ENCODE assay signal across 15 cellular contexts in genomic region chr16:15592324-15592723, GRCh38. TPM values are rescaled to one million over a fixed set of nuclear protein-coding genes. Genes with fewer than 3 reads are reported as not detected.
DNase-seq lines count a peak whose midpoint lies in the region; ATAC-seq, FAIRE-seq and TF ChIP-seq lines count a peak whose summit lies in the region.
"Had no signal": no experiment of that assay in that cellular context is flagged by ENCODE, and none has a peak within 500 bp of the region (broad histone marks: within the 10 kb centered on the region; RNA-seq: fewer than 3 reads in every experiment).

No MANE protein-coding gene starts in this region.

- DNase-seq in A549 (ENCODE audit: low read depth in 1 of 2, low spot score in 1 of 2) (no peak), G401 (ENCODE audit: low spot score) (peak; percentile 39), kidney tubule cell (ENCODE audit: low spot score) (peak; percentile 29), 8988T (no peak), EL (no peak), RCC 7860 (ENCODE audit: low spot score) (no peak)
- peak; percentile 35 for DNase-seq in activated CD4-positive, alpha-beta memory T cell treated with anti-CD3 and anti-CD28 coated beads for 36 hours
- DNase-seq: NCI-H2227 treated with DMSO at 0.1 percent for 48 hours; stimulated activated CD4-positive, alpha-beta T cell treated with anti-CD3 and anti-CD28 coated beads, Interleukin-1b, Interleukin-23, amount 100 ng/mL, for 48 hours; testis had no signal

- ATAC-seq in A549 (no peak), HG02840 (IDR thresholded peaks at IDR 0.05; ENCODE audit: low FRiP score, unreplicated experiment) (no peak)

- H3K27ac Mint-ChIP-seq in activated CD4-positive, alpha-beta memory T cell treated with anti-CD3 and anti-CD28 coated beads for 36 hours, result no peak overlapping the region

- H3K9me3 Mint-ChIP-seq in activated CD4-positive, alpha-beta memory T cell treated with anti-CD3 and anti-CD28 coated beads for 36 hours, result no peaks in the 10 kb centered on the region
- H3K9me3 Mint-ChIP-seq: neural crest cell had no signal

- no peak for TF ChIP-seq RAD21 in A549 (conservative IDR thresholded peaks at IDR 0.05 in 1 of 2, IDR thresholded peaks at IDR 0.05 in 1 of 2)

- CTCF ChIA-PET in A549 (lab: Yijun Ruan, JAX), result interaction anchor here (2.6 kb wide), 1 partner anchor 41 kb away, joined by 8 read pairs; no protein-coding TSS in a partner anchor
- CTCF ChIA-PET in activated CD4-positive, alpha-beta memory T cell treated with anti-CD3 and anti-CD28 coated beads for 36 hours (lab: Charles Lee), result interaction anchor here (1.1 kb wide), 1 partner anchor 51 kb away, joined by 3 read pairs; no protein-coding TSS in a partner anchor

- in situ Hi-C loops in G401 (cut with HindIII; ENCODE audit: low sequenced_read_pairs), result no loop called here

- FAIRE-seq in A549 (lab: Jason Lieb, UNC) (no peak), RCC 7860 (lab: Jason Lieb, UNC) (no peak)
- FAIRE-seq: D721Med, GM12892 had no signal

- H3K9me3 ChIP-seq in A549, result no peaks in the 10 kb centered on the region; the same call in 2 of the 3 replicates
- H3K9me3 ChIP-seq: testis had no signal

- no peaks in the 10 kb centered on the region for H3K27me3 Mint-ChIP-seq in activated CD4-positive, alpha-beta memory T cell treated with anti-CD3 and anti-CD28 coated beads for 36 hours

- peak overlapping the region; percentile 19; the same call in 2 of the 3 replicates for H3K4me2 ChIP-seq in A549
- H3K4me2 ChIP-seq: KMS-11 had no signal

- peak overlapping the region; percentile 92 to 93 for H3K27ac ChIP-seq in A549
- H3K27ac ChIP-seq: KMS-11, testis had no signal

- intact Hi-C loops in activated CD4-positive, alpha-beta memory T cell treated with anti-CD3 and anti-CD28 coated beads for 36 hours (cut with micrococcal nuclease), result loop anchor here (5.0 kb wide), 1 partner anchor 370 kb away; no protein-coding TSS in a partner anchor

- TF ChIP-seq CTCF in A549 (IDR thresholded peaks at IDR 0.05), result no peak

- no peak overlapping the region for H3K4me3 Mint-ChIP-seq in activated CD4-positive, alpha-beta memory T cell treated with anti-CD3 and anti-CD28 coated beads for 36 hours
- H3K4me3 Mint-ChIP-seq: neural crest cell had no signal

- no peak for TF ChIP-seq POLR2A in A549 (IDR thresholded peaks at IDR 0.05; ENCODE audit: low read length)

- H3K4me1 ChIP-seq in A549, result peaks cover 39% of the 10 kb centered on the region

- WGBS in A549 (ENCODE audit: missing lambda C conversion rate), result 90% methylated on average over 9 of the region's 9 CpGs

- TF ChIP-seq EP300 in A549 (IDR thresholded peaks at IDR 0.05), result no peak

- H3K4me3 ChIP-seq in A549, result no peak overlapping the region
- H3K4me3 ChIP-seq: testis had no signal

- POLR2A ChIA-PET in A549 (lab: Yijun Ruan, JAX), result interaction anchor here (0.7 kb wide), 1 partner anchor 15 kb away, joined by 3 read pairs; no protein-coding TSS in a partner anchor
- POLR2A ChIA-PET in activated CD4-positive, alpha-beta memory T cell treated with anti-CD3 and anti-CD28 coated beads for 36 hours (lab: Charles Lee), result no interaction called here

- peaks cover 39% of the 10 kb centered on the region for H3K4me1 Mint-ChIP-seq in activated CD4-positive, alpha-beta memory T cell treated with anti-CD3 and anti-CD28 coated beads for 36 hours (ENCODE audit: low read depth)

- H3K36me3 Mint-ChIP-seq in activated CD4-positive, alpha-beta memory T cell treated with anti-CD3 and anti-CD28 coated beads for 36 hours, result peaks cover 47% of the 10 kb centered on the region

TF ChIP-seq in A549, 52 proteins besides CTCF, POLR2A, EP300 and RAD21:
- TF ChIP-seq NFE2L2 (conservative IDR thresholded peaks at IDR 0.05; ENCODE audit: low read length), result no peak
- no peak for TF ChIP-seq JUN (IDR thresholded peaks at IDR 0.05)
- TF ChIP-seq, protein P1, sequence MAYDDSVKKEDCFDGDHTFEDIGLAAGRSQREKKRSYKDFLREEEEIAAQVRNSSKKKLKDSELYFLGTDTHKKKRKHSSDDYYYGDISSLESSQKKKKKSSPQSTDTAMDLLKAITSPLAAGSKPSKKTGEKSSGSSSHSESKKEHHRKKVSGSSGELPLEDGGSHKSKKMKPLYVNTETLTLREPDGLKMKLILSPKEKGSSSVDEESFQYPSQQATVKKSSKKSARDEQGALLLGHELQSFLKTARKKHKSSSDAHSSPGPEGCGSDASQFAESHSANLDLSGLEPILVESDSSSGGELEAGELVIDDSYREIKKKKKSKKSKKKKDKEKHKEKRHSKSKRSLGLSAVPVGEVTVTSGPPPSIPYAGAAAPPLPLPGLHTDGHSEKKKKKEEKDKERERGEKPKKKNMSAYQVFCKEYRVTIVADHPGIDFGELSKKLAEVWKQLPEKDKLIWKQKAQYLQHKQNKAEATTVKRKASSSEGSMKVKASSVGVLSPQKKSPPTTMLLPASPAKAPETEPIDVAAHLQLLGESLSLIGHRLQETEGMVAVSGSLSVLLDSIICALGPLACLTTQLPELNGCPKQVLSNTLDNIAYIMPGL (CRISPR knock-in tag; IDR thresholded peaks at IDR 0.05; ENCODE audit: borderline replicate concordance), result no peak
- TF ChIP-seq CBX2 (IDR thresholded peaks at IDR 0.05; ENCODE audit: borderline replicate concordance, low read depth), result no peak
- TF ChIP-seq EHMT2 (IDR thresholded peaks at IDR 0.05; ENCODE audit: low read depth), result no peak
- TF ChIP-seq FOSL2 (IDR thresholded peaks at IDR 0.05), result no peak
- no peak for TF ChIP-seq FOSL2 (CRISPR knock-in tag; IDR thresholded peaks at IDR 0.05)
- no peak for TF ChIP-seq CEBPB (IDR thresholded peaks at IDR 0.05)
- no peak for TF ChIP-seq MYC (IDR thresholded peaks at IDR 0.05; ENCODE audit: borderline replicate concordance, low read length)
- TF ChIP-seq RFX5 (IDR thresholded peaks at IDR 0.05), result no peak
- TF ChIP-seq NPAS2 (CRISPR knock-in tag; IDR thresholded peaks at IDR 0.05; ENCODE audit: borderline replicate concordance), result no peak
- TF ChIP-seq EHF (CRISPR knock-in tag; IDR thresholded peaks at IDR 0.05), result no peak
- no peak for TF ChIP-seq HDAC2 (IDR thresholded peaks at IDR 0.05)
- TF ChIP-seq RNF2 (IDR thresholded peaks at IDR 0.05; ENCODE audit: borderline replicate concordance, low read depth), result no peak
- no peak for TF ChIP-seq HOXB5 (CRISPR knock-in tag; IDR thresholded peaks at IDR 0.05)
- no peak for TF ChIP-seq MAZ (IDR thresholded peaks at IDR 0.05; ENCODE audit: borderline replicate concordance, low read depth, low read length)
- no peak for TF ChIP-seq ESRRA (IDR thresholded peaks at IDR 0.05; ENCODE audit: borderline replicate concordance, low read length)
- no peak for TF ChIP-seq HOXA7 (CRISPR knock-in tag; IDR thresholded peaks at IDR 0.05)
- no peak for TF ChIP-seq BHLHE40 (IDR thresholded peaks at IDR 0.05; ENCODE audit: low read depth, low read length)
- TF ChIP-seq TFCP2L1 (CRISPR knock-in tag; IDR thresholded peaks at IDR 0.05), result no peak

RNA-seq across cellular contexts. Expression of gene MARF1, which starts 50.6 kb away (rescaled TPM):
- polyA plus RNA-seq in A549 (2011; rRNA removed), result 28.2 and 40.0 TPM in 2 replicates
- 7.2 and 8.4 TPM in 2 replicates for polyA plus RNA-seq in A549 (2012; cell fraction: cytosol; rRNA removed)
- 12.3 and 12.8 TPM in 2 replicates for polyA plus RNA-seq in A549 (2012; cell fraction: nucleus; rRNA removed)
- polyA plus RNA-seq in A549 (2017; fragmentation: RNase III; extraction: RNeasy Plus Mini Kit Qiagen cat#74134 plus additional on column Dnase treatment), result 10.6 to 12.4 TPM (median 11.6 TPM) in 3 replicates
- 32.4 and 40.9 TPM in 2 replicates for polyA minus RNA-seq in A549 (2011; rRNA and poly(A)+ RNA removed)
- total RNA-seq in G401 (2014; rRNA removed; shearing (Covaris generic)), result 4.4 and 12.5 TPM in 2 replicates
- total RNA-seq in activated CD4-positive, alpha-beta memory T cell treated with anti-CD3 and anti-CD28 coated beads for 36 hours, result 10 to 100 TPM; 61.9 to 62.6 TPM

RNA-seq across cellular contexts. Expression of gene NDE1, which starts 57.7 kb away (rescaled TPM):
- 26.8 and 30.6 TPM in 2 replicates for polyA plus RNA-seq in A549 (2011; rRNA removed)
- 23.0 and 23.7 TPM in 2 replicates for polyA plus RNA-seq in A549 (2012; cell fraction: cytosol; rRNA removed)
- polyA plus RNA-seq in A549 (2012; cell fraction: nucleus; rRNA removed), result 15.9 and 20.4 TPM in 2 replicates
- polyA plus RNA-seq in A549 (2017; fragmentation: RNase III; extraction: RNeasy Plus Mini Kit Qiagen cat#74134 plus additional on column Dnase treatment), result 25.8 to 27.6 TPM (median 26.4 TPM) in 3 replicates
- polyA minus RNA-seq in A549 (2011; rRNA and poly(A)+ RNA removed), result 23.2 and 31.4 TPM in 2 replicates
- 27.0 and 28.0 TPM in 2 replicates for total RNA-seq in G401 (2014; rRNA removed; shearing (Covaris generic))
- total RNA-seq in activated CD4-positive, alpha-beta memory T cell treated with anti-CD3 and anti-CD28 coated beads for 36 hours, result 100 to 1,000 TPM; 117 to 119 TPM

Comparison
In these comparisons a context has a peak if more than half of its experiments do, and no peak if none do; other contexts are left out.
1. DNase-seq: peak in G401 (single experiment), activated CD4-positive, alpha-beta memory T cell treated with anti-CD3 and anti-CD28 coated beads for 36 hours (single experiment) and kidney tubule cell (single experiment); none in A549 (0 of 2), 8988T (single experiment), EL (single experiment) and RCC 7860 (single experiment).